ENCODE assay signal across 9 cellular contexts in the genomic region with DNA sequence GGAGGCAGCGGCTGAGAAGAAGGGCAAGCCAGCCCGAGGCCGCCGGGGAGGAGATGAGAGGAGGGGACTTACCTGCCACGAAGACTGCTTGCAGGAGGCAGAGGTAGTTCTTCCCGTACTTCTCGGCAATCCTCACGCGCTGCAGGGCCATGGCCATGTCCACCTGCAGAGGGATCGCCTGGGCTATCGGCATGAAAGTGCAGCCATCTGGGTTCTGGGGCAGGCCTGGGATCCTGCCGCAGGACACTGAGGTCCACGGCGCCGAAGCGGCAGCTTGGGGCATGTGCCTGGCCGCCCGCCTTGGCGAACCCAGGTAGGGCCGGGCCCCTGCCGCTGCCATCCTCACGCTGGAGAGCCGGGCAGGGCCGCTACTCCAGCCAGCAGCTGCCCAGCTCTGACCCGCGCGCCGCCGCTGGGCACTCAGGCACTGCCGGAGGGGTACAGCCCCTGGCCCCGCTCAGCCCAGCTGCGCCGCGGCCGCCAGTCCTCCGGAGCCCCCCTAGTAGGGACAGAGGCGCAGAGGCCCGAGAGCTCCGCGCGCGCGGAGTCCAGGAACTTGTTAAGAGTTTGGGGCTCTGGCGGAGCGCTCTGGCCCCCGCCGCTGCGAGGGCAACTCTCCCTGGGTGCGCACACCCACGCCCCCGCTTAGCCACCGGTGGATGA. TPM values are rescaled to one million over a fixed set of nuclear protein-coding genes. Genes with fewer than 3 reads are reported as not detected.
DNase-seq lines count a peak whose midpoint lies in the region; ATAC-seq and TF ChIP-seq lines count a peak whose summit lies in the region.
"Had no signal": no experiment of that assay in that cellular context is flagged by ENCODE, and none has a peak within 500 bp of the region (broad histone marks: within the 10 kb centered on the region; RNA-seq: fewer than 3 reads in every experiment).

No MANE protein-coding gene starts in this region.

- peaks cover 6% of the 10 kb centered on the region for H3K27me3 ChIP-seq in BJ (ENCODE audit: control insufficient read depth, insufficient read depth, low read length)
- H3K27me3 ChIP-seq in esophagus muscularis mucosa: peaks cover 0 to 15% (median 6%) of the 10 kb centered on the region in 4 donors

- H3K36me3 ChIP-seq in BJ (ENCODE audit: control insufficient read depth, insufficient read depth, low read length) (no peaks in the 10 kb centered on the region), esophagus muscularis mucosa (no peaks in the 10 kb centered on the region)

- no peaks in the 10 kb centered on the region for H3K9me3 ChIP-seq in esophagus muscularis mucosa

- DNase-seq in BJ (ENCODE audit: low read depth) (no peak), esophagus muscularis mucosa (ENCODE audit: extremely low spot score) (no peak), DMS79 treated with DMSO at 0.1 percent for 48 hours (lab: John Stamatoyannopoulos, UW) (no peak), NCI-H2107 treated with DMSO at 0.1 percent for 48 hours (lab: John Stamatoyannopoulos, UW; ENCODE audit: unreplicated experiment) (no peak)
- no peak for DNase-seq in natural killer cell treated with Interleukin-12 subunit alpha and Interleukin-12 subunit beta and Interleukin-15 and Interleukin-18, amount 100 ng/mL, for 72 hours (ENCODE audit: low spot score)
- DNase-seq: activated B cell treated with CpG ODN at 0.5 μM for 24 hours had no signal

- H3K27me3 Mint-ChIP-seq in natural killer cell treated with Interleukin-12 subunit alpha and Interleukin-12 subunit beta and Interleukin-15 and Interleukin-18, amount 100 ng/mL, for 72 hours: peaks cover 0 to 8% of the 10 kb centered on the region in 2 donors

- peak overlapping the region; percentile 58 for H3K4me3 Mint-ChIP-seq in natural killer cell treated with Interleukin-12 subunit alpha and Interleukin-12 subunit beta and Interleukin-15 and Interleukin-18, amount 100 ng/mL, for 72 hours

- TF ChIP-seq POLR2A in esophagus muscularis mucosa (IDR thresholded peaks at IDR 0.05; ENCODE audit: low read depth): no peak

- intact Hi-C loops in esophagus muscularis mucosa (cut with DNase I): no loop called here

- H3K27ac Mint-ChIP-seq in natural killer cell treated with Interleukin-12 subunit alpha and Interleukin-12 subunit beta and Interleukin-15 and Interleukin-18, amount 100 ng/mL, for 72 hours: no peak overlapping the region
- H3K27ac Mint-ChIP-seq: activated B cell treated with CpG ODN at 0.5 μM for 24 hours had no signal

- POLR2A ChIA-PET in BJ (lab: Charles Lee): no interaction called here

- H3K27ac ChIP-seq in esophagus muscularis mucosa (replicated peaks in 1 of 4): no peak overlapping the region

- TF ChIP-seq CTCF in BJ (IDR thresholded peaks at IDR 0.05; ENCODE audit: insufficient read depth, low read depth, low read length) (no peak), esophagus muscularis mucosa (IDR thresholded peaks at IDR 0.05) (no peak)

- 29% methylated on average over 16 of the region's 52 CpGs for WGBS in esophagus muscularis mucosa

- no peaks in the 10 kb centered on the region for H3K9me3 Mint-ChIP-seq in natural killer cell treated with Interleukin-12 subunit alpha and Interleukin-12 subunit beta and Interleukin-15 and Interleukin-18, amount 100 ng/mL, for 72 hours
- H3K9me3 Mint-ChIP-seq: activated B cell treated with CpG ODN at 0.5 μM for 24 hours had no signal

- peaks cover 0 to 14% (median 11%) of the 10 kb centered on the region in 4 donors for H3K4me1 ChIP-seq in esophagus muscularis mucosa

- H3K36me3 Mint-ChIP-seq in natural killer cell treated with Interleukin-12 subunit alpha and Interleukin-12 subunit beta and Interleukin-15 and Interleukin-18, amount 100 ng/mL, for 72 hours: no peaks in the 10 kb centered on the region

- CTCF ChIA-PET in BJ (lab: Yijun Ruan, JAX): no interaction called here

- ATAC-seq in HG02870 (IDR thresholded peaks at IDR 0.05; ENCODE audit: unreplicated experiment) (peak; percentile 38), HG03108 (IDR thresholded peaks at IDR 0.05; ENCODE audit: unreplicated experiment) (no peak), HG03439 (IDR thresholded peaks at IDR 0.05; ENCODE audit: unreplicated experiment) (no peak)
- ATAC-seq in natural killer cell treated with Interleukin-12 subunit alpha and Interleukin-12 subunit beta and Interleukin-15 and Interleukin-18, amount 100 ng/mL, for 72 hours: peak in 1 of 2 donors; percentile 66

- H3K4me3 ChIP-seq in BJ (ENCODE audit: low read depth, low read length): peak overlapping the region; percentile 16
- peak overlapping the region; percentile 40 to 53 (median 42) for H3K4me3 ChIP-seq in esophagus muscularis mucosa

- H3K4me1 Mint-ChIP-seq in natural killer cell treated with Interleukin-12 subunit alpha and Interleukin-12 subunit beta and Interleukin-15 and Interleukin-18, amount 100 ng/mL, for 72 hours (ENCODE audit: low read depth in 2 of 2): peaks cover 0 to 8% of the 10 kb centered on the region in 2 donors

- no peak for TF ChIP-seq EP300 in esophagus muscularis mucosa (IDR thresholded peaks at IDR 0.05)

RNA-seq across cellular contexts. Expression of gene MCF2, which starts 16.0 kb away (rescaled TPM):
- polyA plus RNA-seq in BJ (2011; rRNA removed): not detected in 2 replicates
- not detected in 2 replicates for polyA minus RNA-seq in BJ (2011; rRNA and poly(A)+ RNA removed)
- under 1 TPM in 3 of 4 donors, not detected in 1; 0.33 to 0.83 (median 0.39) TPM for total RNA-seq in esophagus muscularis mucosa
- 1 to 10 TPM in 1 of 2 donors, under 1 TPM in 1; 0.95 to 1.6 TPM for total RNA-seq in natural killer cell treated with Interleukin-12 subunit alpha and Interleukin-12 subunit beta and Interleukin-15 and Interleukin-18, amount 100 ng/mL, for 72 hours
